In the genomic region with DNA sequence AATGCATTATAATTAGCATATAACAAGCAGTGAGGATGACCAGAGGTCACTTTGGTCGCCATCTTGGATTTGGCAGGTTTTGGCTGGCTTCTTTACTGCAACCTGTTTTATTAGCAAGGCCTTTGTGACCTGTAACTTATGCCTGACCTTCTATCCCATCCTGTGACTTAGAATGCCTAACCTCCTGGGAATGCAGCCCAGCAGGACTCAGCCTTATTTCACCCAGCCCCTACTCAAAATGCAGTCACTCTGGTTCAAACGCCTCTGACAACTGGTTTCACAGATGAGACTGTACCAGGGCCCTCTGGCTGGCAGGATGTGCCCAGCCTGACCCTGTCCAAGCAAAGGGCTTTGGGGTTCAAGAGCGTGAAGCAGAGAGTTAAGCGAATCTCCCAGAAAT, we compare ENCODE assay signal across 36 cellular contexts.
DNase-seq lines count a peak whose midpoint lies in the region; ATAC-seq, FAIRE-seq and TF ChIP-seq lines count a peak whose summit lies in the region.
"Had no signal": no experiment of that assay in that cellular context is flagged by ENCODE, and none has a peak within 500 bp of the region (broad histone marks: within the 10 kb centered on the region; RNA-seq: fewer than 3 reads in every experiment).

No MANE protein-coding gene starts in this region.

- H4K91ac ChIP-seq in H1 (replicated peaks; ENCODE audit: insufficient read length, low read length) (peak overlapping the region; percentile 66), mesenchymal stem cell (ENCODE audit: low read length) (no peak overlapping the region)

- peak overlapping the region; percentile 97 for H2BK20ac ChIP-seq in H1 (ENCODE audit: low read length)

- no peak overlapping the region for H3K9ac ChIP-seq in K562 (ENCODE audit: insufficient read depth in 1 of 2, low read depth in 2 of 2, low read length in 2 of 2)
- H3K9ac ChIP-seq in H1 (replicated peaks in 1 of 4; ENCODE audit: extremely low read depth in 1 of 4, low read depth in 3 of 4, low read length in 3 of 4) = no peak overlapping the region
- no peak overlapping the region for H3K9ac ChIP-seq in mesenchymal stem cell (ENCODE audit: low read length)
- H3K9ac ChIP-seq: BLaER1; BLaER1 treated with 17β-estradiol and CSF1 and Interleukin-3, amounts not matched to agents 10 nM and 100 nM had no signal

- no peak overlapping the region for H3K27ac ChIP-seq in K562 (ENCODE audit: extremely low read depth, low read depth, low read length)
- no peak overlapping the region for H3K27ac ChIP-seq in H1 (ENCODE audit: low read depth, low read length)
- H3K27ac ChIP-seq in mesenchymal stem cell (ENCODE audit: low read length, poor library complexity, severe bottlenecking) = no peak overlapping the region
- H3K27ac ChIP-seq: 22Rv1; A549; BLaER1; BLaER1 treated with 17β-estradiol and CSF1 and Interleukin-3, amounts not matched to agents 10 nM and 100 nM; C4-2B had no signal

- no peak overlapping the region for H3K14ac ChIP-seq in H1 (ENCODE audit: insufficient read length)
- no peak overlapping the region for H3K14ac ChIP-seq in mesenchymal stem cell (ENCODE audit: low read length in 2 of 2)

- H3K36me3 Mint-ChIP-seq in brain = no peaks in the 10 kb centered on the region
- H3K36me3 Mint-ChIP-seq: CD14-positive monocyte; CD4-positive, alpha-beta memory T cell; CD4-positive, CD25-positive, alpha-beta regulatory T cell; CD8-positive, alpha-beta memory T cell; CD8-positive, alpha-beta T cell had no signal

- H3K18ac ChIP-seq in H1 (ENCODE audit: extremely low read depth, low read length) (peak overlapping the region; percentile 86; the same call in 1 of the 2 replicates), mesenchymal stem cell (ENCODE audit: low read depth in 1 of 2, low read length in 2 of 2) (no peak overlapping the region)

- no peak overlapping the region for H3K4me2 ChIP-seq in K562 (ENCODE audit: insufficient read depth, low read length)
- H3K4me2 ChIP-seq in H1 (ENCODE audit: insufficient read depth in 1 of 2, low read depth in 2 of 2, low read length in 2 of 2) = no peak overlapping the region
- no peak overlapping the region for H3K4me2 ChIP-seq in mesenchymal stem cell (ENCODE audit: low read length, poor library complexity, severe bottlenecking)
- H3K4me2 ChIP-seq: A549; BLaER1; BLaER1 treated with 17β-estradiol and CSF1 and Interleukin-3, amounts not matched to agents 10 nM and 100 nM had no signal

- H4K5ac ChIP-seq in H1 (ENCODE audit: insufficient read length, low read depth, low read length) = no peak overlapping the region

- no peak overlapping the region for H3K4me3 Mint-ChIP-seq in brain
- H3K4me3 Mint-ChIP-seq: B cell; CD14-positive monocyte; CD4-positive, alpha-beta memory T cell; CD4-positive, alpha-beta T cell; CD4-positive, CD25-positive, alpha-beta regulatory T cell; CD8-positive, alpha-beta memory T cell; CD8-positive, alpha-beta T cell had no signal

- H3K79me1 ChIP-seq in H1 (ENCODE audit: low read depth, low read length) (no peaks in the 10 kb centered on the region), mesenchymal stem cell (replicated peaks; ENCODE audit: low read length, poor library complexity, severe bottlenecking) (no peaks in the 10 kb centered on the region)

- no peak for TF ChIP-seq CTCF in K562 (IDR thresholded peaks at IDR 0.05 in 2 of 3, conservative IDR thresholded peaks at IDR 0.05 in 1 of 3; ENCODE audit: insufficient read depth in 2 of 3, low read depth in 1 of 3, low read length in 3 of 3)
- TF ChIP-seq CTCF in brain (conservative IDR thresholded peaks at IDR 0.05) = no peak
- TF ChIP-seq CTCF in H1 (IDR thresholded peaks at IDR 0.05; ENCODE audit: control extremely low read depth in 1 of 3, insufficient read depth in 1 of 3, low read depth in 1 of 3, low read length in 3 of 3) = no peak
- no peak for TF ChIP-seq CTCF in BE2C (IDR thresholded peaks at IDR 0.05; ENCODE audit: low read depth, low read length)

- H4K8ac ChIP-seq in H1 (ENCODE audit: extremely low read depth, insufficient read depth, low read length) (no peak overlapping the region), mesenchymal stem cell (ENCODE audit: low read length) (no peak overlapping the region)

- peaks cover 14% of the 10 kb centered on the region for H3K4me1 Mint-ChIP-seq in brain
- H3K4me1 Mint-ChIP-seq: B cell; CD14-positive monocyte; CD4-positive, alpha-beta memory T cell; CD4-positive, CD25-positive, alpha-beta regulatory T cell; CD8-positive, alpha-beta memory T cell had no signal

- BruUV-seq in K562 (replicated peaks; lab: Mats Ljungman, UMichigan) = no TSS peak

- DNase-seq in ELF-1 (ENCODE audit: low read depth, low spot score) (peak; percentile 29), K562 (ENCODE audit: extremely low read depth in 1 of 4, low spot score in 3 of 4) (no peak), H1 (ENCODE audit: low read depth in 1 of 2, low spot score in 2 of 2) (no peak), ureter (ENCODE audit: low spot score) (no peak), BE2C (no peak), mesenchymal stem cell (no peak)
- DNase-seq: 8988T; ACHN; AML-193; C1 segment of cervical spinal cord; Caco-2; Calu3; CD4-positive, alpha-beta memory T cell; CD4-positive, alpha-beta T cell; CD4-positive, CD25-positive, alpha-beta regulatory T cell; CD8-positive, alpha-beta memory T cell; CD8-positive, alpha-beta T cell; COR-L47; DMS 273 treated with DMSO at 0.1 percent for 48 hours; DMS153; DMS53; DMS79; DMS79 treated with DMSO at 0.1 percent for 48 hours; DND-41; EL had no signal

- H2BK120ac ChIP-seq in H1 (replicated peaks; ENCODE audit: low read depth, low read length) (no peak overlapping the region), mesenchymal stem cell (ENCODE audit: low read depth, low read length) (no peak overlapping the region)

- H3K9me3 Mint-ChIP-seq in brain = no peaks in the 10 kb centered on the region
- H3K9me3 Mint-ChIP-seq: CD4-positive, alpha-beta memory T cell; CD4-positive, alpha-beta T cell; CD4-positive, CD25-positive, alpha-beta regulatory T cell; CD8-positive, alpha-beta memory T cell; CD8-positive, alpha-beta T cell had no signal

- H3K27ac Mint-ChIP-seq in brain = peak overlapping the region in 3 of 5 experiments; percentile 64 to 81 (median 78)
- H3K27ac Mint-ChIP-seq: B cell; CD14-positive monocyte; CD4-positive, alpha-beta memory T cell; CD4-positive, alpha-beta T cell; CD4-positive, CD25-positive, alpha-beta regulatory T cell; CD8-positive, alpha-beta T cell had no signal

- H4K20me1 ChIP-seq in K562 (replicated peaks; ENCODE audit: control insufficient read depth, insufficient read depth, low read length) = peaks cover 3% of the 10 kb centered on the region; the same call in 1 of the 2 replicates
- H4K20me1 ChIP-seq in H1 (replicated peaks in 1 of 2; ENCODE audit: control insufficient read depth in 1 of 2, insufficient read depth in 2 of 2, low read length in 2 of 2) = no peaks in the 10 kb centered on the region
- H4K20me1 ChIP-seq: BLaER1; BLaER1 treated with 17β-estradiol and CSF1 and Interleukin-3, amounts not matched to agents 10 nM and 100 nM had no signal

- TF ChIP-seq EP300 in K562 (IDR thresholded peaks at IDR 0.05; ENCODE audit: low read length) (no peak), H1 (IDR thresholded peaks at IDR 0.05; ENCODE audit: borderline replicate concordance in 1 of 2, low read depth in 2 of 2, low read length in 2 of 2) (no peak)

- H3K27me3 ChIP-seq in K562 (ENCODE audit: control insufficient read depth in 2 of 2, insufficient read depth in 2 of 2, low read length in 2 of 2) (peaks cover 13 to 52% of the 10 kb centered on the region in 2 experiments), H1 (replicated peaks in 1 of 4; ENCODE audit: control insufficient read depth in 3 of 4, extremely low read depth in 1 of 4, insufficient read depth in 3 of 4, low read length in 3 of 4) (no peaks in the 10 kb centered on the region; a peak in 1 of 7 replicates), BE2C (no peaks in the 10 kb centered on the region), mesenchymal stem cell (ENCODE audit: control insufficient read depth in 1 of 2, insufficient read depth in 1 of 2, low read length in 2 of 2) (peaks cover 0 to 10% of the 10 kb centered on the region in 2 experiments)
- H3K27me3 ChIP-seq: BLaER1; BLaER1 treated with 17β-estradiol and CSF1 and Interleukin-3, amounts not matched to agents 10 nM and 100 nM had no signal

- H3K36me3 ChIP-seq in K562 (ENCODE audit: control insufficient read depth, insufficient read depth, low read length) (no peaks in the 10 kb centered on the region), H1 (ENCODE audit: control insufficient read depth in 2 of 4, insufficient read depth in 4 of 4, low read length in 3 of 4) (no peaks in the 10 kb centered on the region), BE2C (no peaks in the 10 kb centered on the region), mesenchymal stem cell (ENCODE audit: control insufficient read depth in 1 of 2, insufficient read depth in 2 of 2, low read depth in 1 of 2, low read length in 2 of 2) (no peaks in the 10 kb centered on the region)
- H3K36me3 ChIP-seq: BLaER1; BLaER1 treated with 17β-estradiol and CSF1 and Interleukin-3, amounts not matched to agents 10 nM and 100 nM had no signal

- no peaks in the 10 kb centered on the region for H3K9me1 ChIP-seq in K562 (ENCODE audit: control insufficient read depth, insufficient read depth, low read length)

- H2AFZ ChIP-seq in K562 (ENCODE audit: low read depth, low read length) = no peak overlapping the region
- H2AFZ ChIP-seq in H1 (ENCODE audit: low read length) = no peak overlapping the region
- H2AFZ ChIP-seq in mesenchymal stem cell (ENCODE audit: low read depth, low read length) = no peak overlapping the region

- POLR2A ChIA-PET in K562 (lab: Yijun Ruan, JAX) = interaction anchor here (0.7 kb wide), 1 partner anchor 9 kb away, joined by 3 read pairs; no protein-coding TSS in a partner anchor
- POLR2A ChIA-PET in H1 (lab: Charles Lee; ENCODE audit: partially characterized antibody) = interaction anchor here (0.9 kb wide), 1 partner anchor 11 kb away, joined by 3 read pairs; no protein-coding TSS in a partner anchor

- CTCF ChIA-PET in K562 (lab: Yijun Ruan, JAX; ENCODE audit: low intra/inter-chr PET ratio) (no interaction called here), H1 (lab: Charles Lee; ENCODE audit: partially characterized antibody) (interaction anchor here (0.7 kb wide), 1 partner anchor 20 kb away, joined by 3 read pairs; no protein-coding TSS in a partner anchor)

- H3K27me3 Mint-ChIP-seq in brain = peaks cover 3% of the 10 kb centered on the region

- no peak overlapping the region for H3K4ac ChIP-seq in H1 (replicated peaks; ENCODE audit: insufficient read length, low read depth, low read length)
- no peak overlapping the region for H3K4ac ChIP-seq in mesenchymal stem cell (ENCODE audit: low read depth in 1 of 2, low read length in 2 of 2)

- ATAC-seq in K562 = no peak
- no peak for ATAC-seq in HG02610 (IDR thresholded peaks at IDR 0.05; ENCODE audit: unreplicated experiment)
- ATAC-seq: A549; CD8-positive, alpha-beta T cell had no signal

- H2BK12ac ChIP-seq in H1 (ENCODE audit: low read depth, low read length) (0 out of 2 replicates have a peak overlapping the region, but pooled peaks have one; percentile 97), mesenchymal stem cell (ENCODE audit: low read length in 2 of 2) (no peak overlapping the region)

- H2BK5ac ChIP-seq in H1 (ENCODE audit: low read depth, low read length) (peak overlapping the region; percentile 84; the same call in 1 of the 2 replicates), mesenchymal stem cell (ENCODE audit: low read depth, low read length, poor library complexity, severe bottlenecking) (no peak overlapping the region)

- H3K23ac ChIP-seq in H1 (ENCODE audit: insufficient read length) = no peak overlapping the region
- H3K23ac ChIP-seq in mesenchymal stem cell (ENCODE audit: low read length in 2 of 2) = no peak overlapping the region

- H3K4me1 ChIP-seq in K562 (replicated peaks in 1 of 2; ENCODE audit: control insufficient read depth in 2 of 2, insufficient read depth in 2 of 2, low read length in 2 of 2) (peaks cover 0 to 2% of the 10 kb centered on the region in 2 experiments; a peak in 2 of 5 replicates), H1 (replicated peaks in 1 of 4; ENCODE audit: control insufficient read depth in 3 of 4, insufficient read depth in 4 of 4, low read length in 3 of 4) (peaks cover 4 to 10% (median 5%) of the 10 kb centered on the region in 4 experiments; a peak in 5 of 7 replicates), BE2C (no peaks in the 10 kb centered on the region), mesenchymal stem cell (ENCODE audit: control insufficient read depth, insufficient read depth, low read depth, low read length) (no peaks in the 10 kb centered on the region)
- H3K4me1 ChIP-seq: A549, BLaER1, Caco-2 had no signal

- H3K79me2 ChIP-seq in K562 (ENCODE audit: control insufficient read depth, insufficient read depth, low read length) = no peaks in the 10 kb centered on the region
- no peaks in the 10 kb centered on the region for H3K79me2 ChIP-seq in H1 (ENCODE audit: control insufficient read depth in 1 of 2, insufficient read depth in 2 of 2, low read length in 2 of 2)

- H3K9me3 ChIP-seq in K562 (replicated peaks; ENCODE audit: control insufficient read depth, insufficient read depth, low read depth, low read length) (no peaks in the 10 kb centered on the region), H1 (ENCODE audit: insufficient read depth in 2 of 2, low read depth in 1 of 2, low read length in 1 of 2) (no peaks in the 10 kb centered on the region), BE2C (no peaks in the 10 kb centered on the region), mesenchymal stem cell (ENCODE audit: control insufficient read depth, low read length) (no peaks in the 10 kb centered on the region)
- H3K9me3 ChIP-seq: A549; BLaER1; BLaER1 treated with 17β-estradiol and CSF1 and Interleukin-3, amounts not matched to agents 10 nM and 100 nM; Caco-2 had no signal

- in situ Hi-C loops in K562 (cut with MboI) = no loop called here

- H2AK5ac ChIP-seq in H1 (ENCODE audit: low read depth, low read length) (no peak overlapping the region), mesenchymal stem cell (ENCODE audit: low read length, severe bottlenecking) (no peak overlapping the region)

- H3K4me3 ChIP-seq in K562 = no peak overlapping the region
- no peak overlapping the region; a peak in 1 of 8 replicates for H3K4me3 ChIP-seq in H1 (ENCODE audit: extremely low read depth in 1 of 4, insufficient read depth in 2 of 4, low read depth in 3 of 4, low read length in 4 of 4)
- H3K4me3 ChIP-seq in BE2C (ENCODE audit: low read depth, low read length) = no peak overlapping the region
- H3K4me3 ChIP-seq in mesenchymal stem cell (ENCODE audit: insufficient read depth in 1 of 2, low read depth in 1 of 2, low read length in 2 of 2) = no peak overlapping the region
- H3K4me3 ChIP-seq: A549; BLaER1; BLaER1 treated with 17β-estradiol and CSF1 and Interleukin-3, amounts not matched to agents 10 nM and 100 nM had no signal

- no peak overlapping the region for H3K56ac ChIP-seq in H1 (replicated peaks; ENCODE audit: insufficient read length, low read depth, low read length)

- WGBS in K562 (ENCODE audit: insufficient coverage, low coverage, missing lambda C conversion rate) = 4% methylated on average over 4 of the region's 4 CpGs
- WGBS in H1 (ENCODE audit: extremely low coverage in 1 of 2, insufficient coverage in 1 of 2, insufficient read length in 1 of 2, insufficient replicate concordance in 2 of 2, low coverage in 1 of 2, low lambda C conversion rate in 2 of 2, missing lambda C conversion rate in 1 of 2), 2 experiments = 80% methylated on average over 4 of the region's 4 CpGs; no CpG with 5 or more reads in 1 of the 2 experiments
- WGBS in mesenchymal stem cell = 62% methylated on average over 4 of the region's 4 CpGs

- H3K23me2 ChIP-seq in H1 (ENCODE audit: low read depth, low read length) = no peaks in the 10 kb centered on the region

- intact Hi-C loops in K562 (cut with micrococcal nuclease) = no loop called here

- no peak for TF ChIP-seq POLR2A in K562 (conservative IDR thresholded peaks at IDR 0.05)
- no peak for TF ChIP-seq POLR2A in H1 (IDR thresholded peaks at IDR 0.05; ENCODE audit: control extremely low read depth in 1 of 2, low read depth in 2 of 2, low read length in 2 of 2)

- peak overlapping the region; percentile 10; the same call in 1 of the 2 replicates for H2BK15ac ChIP-seq in H1 (ENCODE audit: low read length)
- H2BK15ac ChIP-seq in mesenchymal stem cell (ENCODE audit: low read depth, poor library complexity, severe bottlenecking) = no peak overlapping the region

- FAIRE-seq in K562 (lab: Jason Lieb, UNC) (no peak), H1 (lab: Jason Lieb, UNC) (no peak)
- FAIRE-seq: A204.1, A549, D721Med had no signal

- TF ChIP-seq RAD21 in K562 (CRISPR knock-in tag; conservative IDR thresholded peaks at IDR 0.05 in 1 of 2, IDR thresholded peaks at IDR 0.05 in 1 of 2) (no peak), H1 (IDR thresholded peaks at IDR 0.05 in 1 of 2, conservative IDR thresholded peaks at IDR 0.05 in 1 of 2; ENCODE audit: low read depth in 2 of 2, low read length in 2 of 2) (no peak)
